In the genomic region with DNA sequence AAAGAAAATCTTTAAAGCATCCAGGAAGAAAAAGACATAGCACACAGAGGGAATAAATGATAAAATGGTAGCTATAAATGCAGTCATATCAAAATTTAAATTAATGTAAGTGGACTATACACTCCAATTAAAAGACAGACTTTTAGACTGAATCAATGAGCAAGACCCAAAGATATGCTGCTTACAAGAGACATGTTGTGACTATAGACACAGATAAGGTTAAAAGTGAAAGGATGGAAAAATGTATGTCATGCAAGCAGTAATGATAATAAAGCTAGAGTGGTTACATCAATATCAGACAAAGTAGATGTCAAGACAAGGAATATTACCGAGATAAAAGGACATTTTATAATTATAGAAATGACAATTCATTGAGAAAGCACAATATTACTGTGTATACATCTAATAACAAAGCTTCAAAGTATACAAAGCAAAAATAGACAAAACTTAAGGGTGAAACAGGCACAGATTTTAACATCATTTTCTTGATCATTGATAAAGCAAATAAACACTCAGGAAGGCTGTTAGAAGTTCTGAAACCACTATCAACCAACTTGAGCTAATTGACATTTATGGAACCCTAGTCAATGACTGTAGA, we compare ENCODE assay signal across 20 cellular contexts. TPM values are rescaled to one million over a fixed set of nuclear protein-coding genes. Genes with fewer than 3 reads are reported as not detected.
"Had no signal": no experiment of that assay in that cellular context is flagged by ENCODE, and none has a peak within 500 bp of the region (broad histone marks: within the 10 kb centered on the region; RNA-seq: fewer than 3 reads in every experiment).

No MANE protein-coding gene starts in this region.

- ATAC-seq: Panc1, PC-3, Right ventricle myocardium inferior, SK-N-SH treated with all-trans-retinoic acid at 6 μM for 48 hours had no signal

- H3K4me1 ChIP-seq: SJCRH30 had no signal

- H3K4me3 ChIP-seq: SJCRH30 had no signal

- H3K27ac ChIP-seq: SJCRH30 had no signal

- DNase-seq: Karpas-422, KG1, MM.1S, NCI-H1092 treated with DMSO at 0.1 percent for 48 hours, NCI-H1436, NCI-H187, NCI-H2029, NCI-H2107, NCI-H2227 treated with DMSO at 0.1 percent for 48 hours, NCI-H524 treated with DMSO at 0.1 percent for 48 hours, NCI-H69, NCI-H774, PC-3, SHP77 treated with DMSO at 0.1 percent for 48 hours, SJCRH30 had no signal

- H3K36me3 ChIP-seq: SJCRH30 had no signal

RNA-seq across cellular contexts. Expression of a gene that starts 22.8 kb away (rescaled TPM):
- total RNA-seq: NCI-H460, Right ventricle myocardium inferior, RPMI7951, SJCRH30 had no signal
